ENCODE assay signal across 21 cellular contexts in the genomic region with DNA sequence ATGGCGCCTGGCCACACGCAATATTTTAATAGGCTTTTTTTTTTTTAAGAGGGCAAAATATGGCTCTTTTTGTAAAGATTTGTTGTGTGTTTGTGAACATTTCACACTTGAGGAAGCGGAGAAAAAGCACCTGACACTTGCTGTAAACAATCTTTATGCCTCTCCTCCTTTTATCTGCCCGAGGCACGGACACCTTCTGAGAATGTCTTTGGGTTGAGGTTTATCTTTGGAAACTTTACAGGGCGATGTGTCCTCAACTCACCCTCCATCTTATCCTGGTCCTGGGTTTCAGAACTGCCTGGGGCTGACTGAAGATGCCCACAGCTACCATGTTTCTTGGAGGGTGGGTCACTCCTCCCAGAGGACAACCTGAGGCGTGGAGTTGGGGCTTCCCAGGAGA.
"Had no signal": no experiment of that assay in that cellular context is flagged by ENCODE, and none has a peak within 500 bp of the region (broad histone marks: within the 10 kb centered on the region; RNA-seq: fewer than 3 reads in every experiment).

No MANE protein-coding gene starts in this region.

- H3K27me3 ChIP-seq: SJSA1 had no signal

- H3K9me3 Mint-ChIP-seq: activated T-cell treated with anti-CD3 and anti-CD28 coated beads, Interleukin-2, amount 50 U/mL, for 4 hours had no signal

- H3K4me3 ChIP-seq: SJSA1 had no signal

- H3K27ac Mint-ChIP-seq: activated B cell treated with CpG ODN at 0.5 μM for 24 hours; activated CD4-positive, alpha-beta memory T cell treated with anti-CD3 and anti-CD28 coated beads for 36 hours; activated CD4-positive, alpha-beta T cell treated with anti-CD3 and anti-CD28 coated beads, Interleukin-2, amount 10 ng/mL, durations not matched to agents 7 days and 5 days; activated naive CD8-positive, alpha-beta T cell; T-helper 1 cell treated with Interleukin-12 subunit alpha and Interleukin-12 subunit beta and Interleukin-4 antibody, amounts not matched to agents 30 μg/mL and 1 μg/mL, for 36 hours had no signal

- DNase-seq: activated B cell treated with CpG ODN at 0.5 μM for 24 hours; activated CD4-positive, alpha-beta memory T cell treated with anti-CD3 and anti-CD28 coated beads for 36 hours; activated CD4-positive, alpha-beta T cell treated with anti-CD3 and anti-CD28 coated beads, Interleukin-2, amount 10 ng/mL, durations not matched to agents 7 days and 5 days; activated CD8-positive, alpha-beta memory T cell treated with anti-CD3 and anti-CD28 coated beads for 24 hours; activated effector memory CD4-positive, alpha-beta T cell treated with anti-CD3 and anti-CD28 coated beads, Interleukin-2, amount 50 U/mL, for 16 hours; activated naive CD4-positive, alpha-beta T cell treated with Interleukin-2 at 50 U/mL for 16 hours; activated T-cell treated with anti-CD3 and anti-CD28 coated beads, Interleukin-2, amount 50 U/mL, for 4 hours; caudate nucleus; MM.1S; NCI-H1105; NCI-H1436 treated with DMSO at 0.1 percent for 48 hours; NCI-H187; NCI-H2081; NCI-H446; NCI-H524; SHP77 had no signal

- H3K4me3 Mint-ChIP-seq: activated B cell treated with CpG ODN at 0.5 μM for 24 hours; activated CD4-positive, alpha-beta memory T cell treated with anti-CD3 and anti-CD28 coated beads for 36 hours; activated CD4-positive, alpha-beta T cell treated with anti-CD3 and anti-CD28 coated beads, Interleukin-2, amount 10 ng/mL, durations not matched to agents 7 days and 5 days; activated naive CD8-positive, alpha-beta T cell; activated T-cell treated with anti-CD3 and anti-CD28 coated beads, Interleukin-2, amount 50 U/mL, for 4 hours; T-helper 1 cell treated with Interleukin-12 subunit alpha and Interleukin-12 subunit beta and Interleukin-4 antibody, amounts not matched to agents 30 μg/mL and 1 μg/mL, for 36 hours had no signal

- H3K9ac ChIP-seq: KMS-11 had no signal

- H3K4me1 Mint-ChIP-seq: activated CD4-positive, alpha-beta T cell treated with anti-CD3 and anti-CD28 coated beads, Interleukin-2, amount 10 ng/mL, durations not matched to agents 7 days and 5 days had no signal

- H3K4me1 ChIP-seq: SJSA1 had no signal

- ATAC-seq: activated T-cell treated with anti-CD3 and anti-CD28 coated beads, Interleukin-2, amount 50 U/mL, for 4 hours; SK-N-SH treated with all-trans-retinoic acid at 6 μM for 48 hours had no signal

- H3K36me3 Mint-ChIP-seq: activated CD4-positive, alpha-beta memory T cell treated with anti-CD3 and anti-CD28 coated beads for 36 hours; activated naive CD8-positive, alpha-beta T cell had no signal

- H3K27ac ChIP-seq: KMS-11, SJSA1 had no signal

- H3K4me2 ChIP-seq: KMS-11 had no signal

- H3K27me3 Mint-ChIP-seq: activated CD4-positive, alpha-beta T cell treated with anti-CD3 and anti-CD28 coated beads, Interleukin-2, amount 10 ng/mL, durations not matched to agents 7 days and 5 days had no signal
